8 cellular contexts compared by ENCODE assay signal in genomic region chr16:85010446-85010930, GRCh38. TPM values are rescaled to one million over a fixed set of nuclear protein-coding genes. Genes with fewer than 3 reads are reported as not detected.
DNase-seq lines count a peak whose midpoint lies in the region; ATAC-seq and TF ChIP-seq lines count a peak whose summit lies in the region.

No MANE protein-coding gene starts in this region.

- no peaks in the 10 kb centered on the region for H3K4me1 ChIP-seq in A673 (ENCODE audit: insufficient read depth, low read length, poor library complexity, severe bottlenecking)
- peaks cover 11% of the 10 kb centered on the region for H3K4me1 ChIP-seq in mesodermal cell (ENCODE audit: control insufficient read depth, insufficient read depth, low read length, poor library complexity, severe bottlenecking)

- peaks cover 2% of the 10 kb centered on the region for H3K27me3 Mint-ChIP-seq in HFFc6 (ENCODE audit: insufficient read depth)

- WGBS in mesodermal cell (ENCODE audit: insufficient coverage in 2 of 2), 2 experiments: 89 to 92% methylated on average over 3 of the region's 9 CpGs

- H3K27ac ChIP-seq in A673 (ENCODE audit: low read depth, low read length, poor library complexity, severe bottlenecking): peak overlapping the region; percentile 95
- H3K27ac ChIP-seq in mesodermal cell (ENCODE audit: low read depth, low read length, severe bottlenecking): no peak overlapping the region

- peak overlapping the region; percentile 98 for H3K4me3 Mint-ChIP-seq in HFFc6

- BruUV-seq in A673 (replicated peaks; lab: Mats Ljungman, UMichigan): no TSS peak

- H3K27me3 ChIP-seq in A673 (replicated peaks; ENCODE audit: insufficient read depth, low read depth, low read length, poor library complexity): no peaks in the 10 kb centered on the region

- H3K9me3 ChIP-seq in A673 (ENCODE audit: low read depth, low read length, poor library complexity, severe bottlenecking) (no peaks in the 10 kb centered on the region), mesodermal cell (ENCODE audit: control insufficient read depth, low read length) (no peaks in the 10 kb centered on the region)

- peaks cover 21% of the 10 kb centered on the region for H3K36me3 Mint-ChIP-seq in HFFc6 (ENCODE audit: low read depth)

- POLR2A ChIA-PET in A673 (lab: Charles Lee; ENCODE audit: low non-redundant PET): no interaction called here

- peaks cover 53% of the 10 kb centered on the region for H3K4me1 Mint-ChIP-seq in HFFc6 (ENCODE audit: low read depth)

- no peak for TF ChIP-seq CTCF in A673 (conservative IDR thresholded peaks at IDR 0.05; ENCODE audit: low read depth, low read length)
- TF ChIP-seq CTCF in HFFc6 (IDR thresholded peaks at IDR 0.05): no peak
- no peak for TF ChIP-seq CTCF in astrocyte of the spinal cord (IDR thresholded peaks at IDR 0.05; ENCODE audit: low read depth, low read length)

- CTCF ChIA-PET in A673 (lab: Charles Lee): no interaction called here

- no peaks in the 10 kb centered on the region for H3K9me3 Mint-ChIP-seq in HFFc6

- no peak for DNase-seq in A673 (ENCODE audit: low spot score)
- DNase-seq in HFFc6: no peak
- no peak for DNase-seq in astrocyte of the spinal cord (ENCODE audit: low read depth, low spot score)
- no peak for DNase-seq in SK-N-DZ (ENCODE audit: low spot score)
- no peak for DNase-seq in NCI-H2196 (lab: John Stamatoyannopoulos, UW; ENCODE audit: unreplicated experiment)

- ATAC-seq in GM19023 (IDR thresholded peaks at IDR 0.05; ENCODE audit: unreplicated experiment) (no peak), HG02840 (IDR thresholded peaks at IDR 0.05; ENCODE audit: low FRiP score, unreplicated experiment) (no peak)

- peak overlapping the region; percentile 92 for H3K27ac Mint-ChIP-seq in HFFc6

- in situ Hi-C loops in astrocyte of the spinal cord (cut with HindIII; ENCODE audit: low sequenced_read_pairs): no loop called here

- H3K4me3 ChIP-seq in A673 (ENCODE audit: low read depth, low read length, poor library complexity, severe bottlenecking) (peak overlapping the region; percentile 99), astrocyte of the spinal cord (ENCODE audit: low read depth, low read length) (peak overlapping the region; percentile 73), mesodermal cell (ENCODE audit: extremely low read depth, insufficient read depth, low read length, poor library complexity, severe bottlenecking) (peak overlapping the region; percentile 86)

- intact Hi-C loops in A673 (cut with micrococcal nuclease; ENCODE audit: unreplicated experiment): no loop called here

- H3K36me3 ChIP-seq in A673 (ENCODE audit: insufficient read depth, low read length, poor library complexity, severe bottlenecking) (no peaks in the 10 kb centered on the region), mesodermal cell (ENCODE audit: control insufficient read depth, insufficient read depth, low read length) (peaks cover 22% of the 10 kb centered on the region)

RNA-seq across cellular contexts. Expression of gene ZDHHC7, which starts 0.8 kb away (rescaled TPM):
- 42.5 and 43.5 TPM in 2 replicates for total RNA-seq in A673 (2021)
- 10 to 100 TPM; 73.9 to 90.4 (median 78.1) TPM for total RNA-seq in HFFc6 (2021; fragmentation: NEBNext Ultra II Directional; extraction: Animal tissue kit (Norgen Biotek cat#: 25700))
- 39.8 TPM for polyA plus RNA-seq in mesodermal cell (2013, experiment 1 of 2)
- polyA plus RNA-seq in mesodermal cell (2013, experiment 2 of 2): 32.8 TPM
- 39.0 and 53.6 TPM in 2 replicates for polyA plus RNA-seq in SK-N-DZ (2014; cell fraction: cytosol; rRNA removed)
- polyA plus RNA-seq in SK-N-DZ (2014; cell fraction: nucleus; rRNA removed): 35.6 and 39.4 TPM in 2 replicates

RNA-seq across cellular contexts. Expression of gene KIAA0513, which starts 17.1 kb away (rescaled TPM):
- total RNA-seq in A673 (2021): 2.8 and 2.9 TPM in 2 replicates
- 10 to 100 TPM; 12.5 to 15.4 (median 13.8) TPM for total RNA-seq in HFFc6 (2021; fragmentation: NEBNext Ultra II Directional; extraction: Animal tissue kit (Norgen Biotek cat#: 25700))
- polyA plus RNA-seq in mesodermal cell (2013, experiment 1 of 2): 3.7 TPM
- polyA plus RNA-seq in mesodermal cell (2013, experiment 2 of 2): 5.5 TPM
- 2.2 and 2.8 TPM in 2 replicates for polyA plus RNA-seq in SK-N-DZ (2014; cell fraction: cytosol; rRNA removed)
- polyA plus RNA-seq in SK-N-DZ (2014; cell fraction: nucleus; rRNA removed): 0.80 and 1.2 TPM in 2 replicates
